In genomic region chr12:40325349-40325960, GRCh38 we compare ENCODE assay signal across 8 cellular contexts.
DNase-seq lines count a peak whose midpoint lies in the region; ATAC-seq, FAIRE-seq and TF ChIP-seq lines count a peak whose summit lies in the region.

No MANE protein-coding gene starts in this region.

- H3K4me3 ChIP-seq in GM12878, result no peak overlapping the region

- TF ChIP-seq POLR2A in GM12878 (IDR thresholded peaks at IDR 0.05; ENCODE audit: low read depth, low read length), result no peak

- no peaks in the 10 kb centered on the region for H3K36me3 ChIP-seq in GM12878 (ENCODE audit: control insufficient read depth in 2 of 2, insufficient read depth in 2 of 2, low read length in 1 of 2)

- TF ChIP-seq CTCF in AG09319 (IDR thresholded peaks at IDR 0.05; ENCODE audit: low read depth, low read length), result peak; percentile 52
- peak; percentile 60 to 80 (median 78) for TF ChIP-seq CTCF in GM12878 (IDR thresholded peaks at IDR 0.05 in 2 of 3, conservative IDR thresholded peaks at IDR 0.05 in 1 of 3; ENCODE audit: control insufficient read depth in 2 of 3, extremely low read depth in 1 of 3, insufficient read depth in 1 of 3, low read depth in 3 of 3, low read length in 3 of 3)

- peak; percentile 69 for TF ChIP-seq RAD21 in GM12878 (IDR thresholded peaks at IDR 0.05; ENCODE audit: insufficient read depth, low read depth, low read length)

- H2AFZ ChIP-seq in GM12878 (ENCODE audit: control insufficient read depth, low read depth, low read length), result peak overlapping the region; percentile 34; the same call in 1 of the 2 replicates

- no peaks in the 10 kb centered on the region for H3K27me3 ChIP-seq in GM12878 (replicated peaks in 1 of 2; ENCODE audit: control insufficient read depth in 2 of 2, insufficient read depth in 2 of 2, low read length in 1 of 2)

- no peaks in the 10 kb centered on the region for H3K79me2 ChIP-seq in GM12878 (ENCODE audit: control insufficient read depth, insufficient read depth, low read length)

- BruUV-seq in GM12878 (replicated peaks; lab: Mats Ljungman, UMichigan), result no TSS peak

- SMC1A ChIA-PET in GM12878 (lab: Charles Lee; ENCODE audit: uncharacterized antibody, unreplicated experiment), result interaction anchor here (0.5 to 2.3 kb wide), 5 partner anchors 9 to 218 kb away, joined by 4 to 8 read pairs (median 5); no protein-coding TSS in a partner anchor

- CTCF ChIA-PET in GM12878 (lab: Yijun Ruan, JAX), result interaction anchor here (0.6 to 5.3 kb wide), 15 partner anchors 8 to 314 kb away, joined by 3 to 64 read pairs (median 4); no protein-coding TSS in a partner anchor

- FAIRE-seq in GM12878 (lab: Jason Lieb, UNC), result peak; percentile 97

- no peaks in the 10 kb centered on the region for H3K4me1 ChIP-seq in GM12878 (ENCODE audit: control insufficient read depth, insufficient read depth, low read length)

- DNase-seq in AG09319 (ENCODE audit: extremely low read depth, low read depth), result no peak
- peak; percentile 83 for DNase-seq in NCI-H345 (lab: John Stamatoyannopoulos, UW)
- DNase-seq in GM12878 (ENCODE audit: low read depth, low spot score), result no peak
- peak; percentile 23 for DNase-seq in myocyte (ENCODE audit: low read depth)
- no peak for DNase-seq in activated CD4-positive, alpha-beta T cell treated with anti-CD3 and anti-CD28 coated beads, Interleukin-2, amount 50 U/mL, for 4 hours
- DNase-seq in COLO668 (lab: John Stamatoyannopoulos, UW; ENCODE audit: unreplicated experiment), result no peak

- RAD21 ChIA-PET in GM12878 (lab: Charles Lee; ENCODE audit: unreplicated experiment), result interaction anchor here (0.9 to 1.8 kb wide), 4 partner anchors 10 to 595 kb away, joined by 3 to 6 read pairs (median 4); no protein-coding TSS in a partner anchor

- POLR2A ChIA-PET in GM12878 (lab: Charles Lee), result interaction anchor here (0.6 to 0.7 kb wide), 2 partner anchors 8 to 1011 kb away, joined by 3 to 9 read pairs; no protein-coding TSS in a partner anchor

- TF ChIP-seq EP300 in GM12878 (IDR thresholded peaks at IDR 0.05; ENCODE audit: borderline replicate concordance in 1 of 2, control insufficient read depth in 1 of 2, low read depth in 2 of 2, low read length in 2 of 2), result no peak

- H3K4me2 ChIP-seq in GM12878 (ENCODE audit: control insufficient read depth, insufficient read depth), result no peak overlapping the region

- intact Hi-C loops in GM12878 (cut with micrococcal nuclease; ENCODE audit: unreplicated experiment), result no loop called here

- WGBS in GM12878 (ENCODE audit: insufficient coverage, insufficient replicate concordance, low lambda C conversion rate, missing lambda C conversion rate), result under 1% methylated on average over 5 of the region's 5 CpGs

- H3K27ac ChIP-seq in GM12878 (ENCODE audit: control insufficient read depth, insufficient read depth), result no peak overlapping the region

- no peak overlapping the region for H3K9ac ChIP-seq in GM12878 (ENCODE audit: control insufficient read depth, insufficient read depth, low read length)

- in situ Hi-C loops in GM12878 (cut with MboI), result loop anchor here (10.0 kb wide), 1 partner anchor 599 kb away; no protein-coding TSS in a partner anchor

- no peaks in the 10 kb centered on the region for H4K20me1 ChIP-seq in GM12878 (ENCODE audit: control insufficient read depth, insufficient read depth)

- no peaks in the 10 kb centered on the region for H3K9me3 ChIP-seq in GM12878 (replicated peaks; ENCODE audit: control insufficient read depth, insufficient read depth, low read length)

- ATAC-seq in GM18520 (IDR thresholded peaks at IDR 0.05; ENCODE audit: unreplicated experiment) (peak; percentile 89), HG03135 (IDR thresholded peaks at IDR 0.05; ENCODE audit: unreplicated experiment) (peak; percentile 67), GM12878 (peak; percentile 98)

TF ChIP-seq in GM12878, 131 proteins besides CTCF, POLR2A, EP300 and RAD21:
- no peak for TF ChIP-seq TCF12 (IDR thresholded peaks at IDR 0.05; ENCODE audit: low read depth, low read length)
- peak; percentile 45 for TF ChIP-seq PBX3 (IDR thresholded peaks at IDR 0.05; ENCODE audit: insufficient replicate concordance, low read depth, low read length)
- no peak for TF ChIP-seq RFX5 (IDR thresholded peaks at IDR 0.05; ENCODE audit: low read depth, low read length)
- TF ChIP-seq CBX5 (IDR thresholded peaks at IDR 0.05; ENCODE audit: low read depth), result no peak
- no peak for TF ChIP-seq FOS (IDR thresholded peaks at IDR 0.05; ENCODE audit: borderline replicate concordance, extremely low read depth, insufficient read length)
- no peak for TF ChIP-seq ZNF622 (IDR thresholded peaks at IDR 0.05)
- TF ChIP-seq LARP7 (IDR thresholded peaks at IDR 0.05), result no peak
- no peak for TF ChIP-seq BRCA1 (IDR thresholded peaks at IDR 0.05; ENCODE audit: low read depth, low read length)
- peak; percentile 76 for TF ChIP-seq PKNOX1 (IDR thresholded peaks at IDR 0.05)
- TF ChIP-seq EED (IDR thresholded peaks at IDR 0.05; ENCODE audit: low read depth), result no peak
- TF ChIP-seq TARDBP (IDR thresholded peaks at IDR 0.05; ENCODE audit: borderline replicate concordance), result no peak
- TF ChIP-seq ESRRA (IDR thresholded peaks at IDR 0.05; ENCODE audit: low read length), result no peak
- peak; percentile 33; the same call in 1 of the 2 replicates for TF ChIP-seq SMC3 (IDR thresholded peaks at IDR 0.05; ENCODE audit: borderline replicate concordance, low read length)
- no peak for TF ChIP-seq IKZF2 (IDR thresholded peaks at IDR 0.05)
- 0 out of 2 replicates have a peak, but pooled peaks have one; percentile 5 for TF ChIP-seq YY1 (IDR thresholded peaks at IDR 0.05; ENCODE audit: low read depth, low read length)
- TF ChIP-seq RELA (IDR thresholded peaks at IDR 0.05; ENCODE audit: borderline replicate concordance, partially characterized antibody), result no peak

Comparison
In these comparisons a context has a peak if more than half of its experiments do, and no peak if none do; other contexts are left out.
1. DNase-seq: peak in NCI-H345 (single experiment) and myocyte (single experiment); none in AG09319 (single experiment), GM12878 (single experiment), activated CD4-positive, alpha-beta T cell treated with anti-CD3 and anti-CD28 coated beads, Interleukin-2, amount 50 U/mL, for 4 hours (0 of 2) and COLO668 (single experiment).
2. Peak in every context shown above with its lines, with median percentiles within 50 percentile points of each other: ATAC-seq.